33 cellular contexts compared by ENCODE assay signal in genomic region chr6:87430499-87430898, GRCh38. TPM values are rescaled to one million over a fixed set of nuclear protein-coding genes. Genes with fewer than 3 reads are reported as not detected.
"Had no signal": no experiment of that assay in that cellular context is flagged by ENCODE, and none has a peak within 500 bp of the region (broad histone marks: within the 10 kb centered on the region; RNA-seq: fewer than 3 reads in every experiment).

No MANE protein-coding gene starts in this region.

- H3K4me3 ChIP-seq: MG63, SJSA1 had no signal

- H3K36me3 ChIP-seq: brain microvascular endothelial cell, MG63, SJSA1 had no signal

- H3K27ac ChIP-seq: brain microvascular endothelial cell, SJSA1, VCaP had no signal

- H3K4me1 ChIP-seq: SJSA1 had no signal

- DNase-seq: activated B cell treated with CpG ODN at 0.5 μM for 24 hours; activated CD4-positive, alpha-beta memory T cell treated with anti-CD3 and anti-CD28 coated beads for 36 hours; activated CD4-positive, alpha-beta T cell treated with anti-CD3 and anti-CD28 coated beads for 4 hours; activated CD4-positive, alpha-beta T cell treated with anti-CD3 and anti-CD28 coated beads, Interleukin-2, amount 50 U/mL, for 1 hour; activated CD4-positive, CD25-positive, alpha-beta regulatory T cell treated with anti-CD3 and anti-CD28 coated beads, Interleukin-2, amount 50 U/mL, for 72 hours; activated CD8-positive, alpha-beta memory T cell treated with anti-CD3 and anti-CD28 coated beads, Interleukin-2, amount 50 U/mL, for 4 hours; activated gamma-delta T cell treated with Interleukin-2 at 50 U/mL for 16 hours; activated naive CD4-positive, alpha-beta T cell treated with anti-CD3 and anti-CD28 coated beads for 36 hours; activated T-cell treated with anti-CD3 and anti-CD28 coated beads for 4 hours; activated T-cell treated with anti-CD3 and anti-CD28 coated beads, Interleukin-2, amount 50 U/mL, for 4 hours; amniotic stem cell; aorta; brain microvascular endothelial cell; central memory CD4-positive, alpha-beta T cell; Karpas-422; KBM-7; MG63; MV-4-11; NCI-H1092; NCI-H1436 treated with DMSO at 0.1 percent for 48 hours; NCI-H1694 treated with DMSO at 0.1 percent for 48 hours; NCI-H2029; NCI-H226; NCI-H446 treated with DMSO at 0.1 percent for 48 hours; NCI-H526; NCI-H82; SHP77 treated with DMSO at 0.1 percent for 48 hours; T-cell; T-helper 17 cell had no signal

- H3K27me3 ChIP-seq: brain microvascular endothelial cell had no signal

RNA-seq across cellular contexts. Expression of gene CFAP206, which starts 22.7 kb away (rescaled TPM):
- total RNA-seq: activated CD4-positive, alpha-beta memory T cell treated with anti-CD3 and anti-CD28 coated beads for 36 hours; activated naive CD4-positive, alpha-beta T cell treated with anti-CD3 and anti-CD28 coated beads for 36 hours; activated T-cell treated with anti-CD3 and anti-CD28 coated beads, Interleukin-2, amount 50 U/mL, for 4 hours; activated T-helper 1 cell treated with anti-CD3 and anti-CD28 coated beads, Interleukin-12 subunit alpha, Interleukin-12 subunit beta, Interleukin-2, Interleukin-4 antibody, amounts not matched to agents 30 ng/mL and 10 ng/mL and 1 ng/mL, durations not matched to agents 14 hours and 24 hours and 36 hours; SJSA1 had no signal
- polyA plus RNA-seq: IgD-negative memory B cell had no signal
